ENCODE assay signal across 21 cellular contexts in the genomic region with DNA sequence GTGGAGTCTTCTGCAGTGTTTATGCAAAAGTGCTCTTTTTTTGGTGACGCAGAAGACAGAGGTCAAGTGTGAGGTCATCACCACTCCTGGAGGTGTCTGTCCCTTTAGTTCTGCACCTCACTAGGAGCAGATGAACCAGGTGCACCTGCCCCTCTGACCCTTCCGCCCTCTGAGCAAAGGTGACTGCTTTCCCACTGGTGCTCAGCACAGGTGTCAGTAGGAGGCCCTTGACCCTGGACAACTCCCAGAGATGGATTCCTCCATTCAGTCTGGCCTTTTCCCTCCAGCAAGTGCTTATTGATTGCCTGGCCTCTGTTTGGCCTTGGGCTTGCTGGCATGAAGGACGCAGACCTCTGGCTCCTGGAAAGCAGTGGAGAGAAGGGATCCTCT. TPM values are rescaled to one million over a fixed set of nuclear protein-coding genes. Genes with fewer than 3 reads are reported as not detected.
"Had no signal": no experiment of that assay in that cellular context is flagged by ENCODE, and none has a peak within 500 bp of the region (broad histone marks: within the 10 kb centered on the region; RNA-seq: fewer than 3 reads in every experiment).

No MANE protein-coding gene starts in this region.

- H3K27ac ChIP-seq: brain microvascular endothelial cell, KMS-11, Peyer's patch, RWPE1 had no signal

- H3K27me3 ChIP-seq: brain microvascular endothelial cell, Peyer's patch had no signal

- ATAC-seq: activated CD8-positive, alpha-beta T cell treated with anti-CD3 and anti-CD28 coated beads, Interleukin-2, amount 10 ng/mL, durations not matched to agents 7 days and 5 days; activated naive CD4-positive, alpha-beta T cell treated with anti-CD3 and anti-CD28 coated beads, Interleukin-2, amount 50 U/mL, for 72 hours; activated naive CD8-positive, alpha-beta T cell treated with anti-CD3 and anti-CD28 coated beads, Interleukin-2, amount 50 U/mL, for 24 hours had no signal

- H3K4me3 ChIP-seq: Peyer's patch had no signal

- H3K9me3 ChIP-seq: Peyer's patch had no signal

- H3K4me1 ChIP-seq: Peyer's patch had no signal

- DNase-seq: activated CD4-positive, alpha-beta T cell treated with anti-CD3 and anti-CD28 coated beads for 48 hours; activated CD4-positive, alpha-beta T cell treated with anti-CD3 and anti-CD28 coated beads, Interleukin-2, amount 50 U/mL, for 4 hours; activated CD4-positive, CD25-positive, alpha-beta regulatory T cell treated with anti-CD3 and anti-CD28 coated beads, Interleukin-2, amount 50 U/mL, for 72 hours; activated CD8-positive, alpha-beta memory T cell treated with anti-CD3 and anti-CD28 coated beads, Interleukin-2, amount 50 U/mL, for 48 hours; activated CD8-positive, alpha-beta T cell treated with anti-CD3 and anti-CD28 coated beads, Interleukin-2, amount 10 ng/mL, durations not matched to agents 7 days and 5 days; activated effector memory CD4-positive, alpha-beta T cell treated with anti-CD3 and anti-CD28 coated beads, Interleukin-2, amount 50 U/mL, for 16 hours; activated naive CD4-positive, alpha-beta T cell treated with Interleukin-2 at 50 U/mL for 16 hours; activated naive CD8-positive, alpha-beta T cell treated with anti-CD3 and anti-CD28 coated beads, Interleukin-2, amount 50 U/mL, for 24 hours; activated T-cell treated with anti-CD3 and anti-CD28 coated beads, Interleukin-2, amount 50 U/mL, for 1 hour; amniotic stem cell; brain microvascular endothelial cell; caudate nucleus; NCI-H1105; NCI-H1436 treated with DMSO at 0.1 percent for 48 hours; NCI-H187; NCI-H2081; Peyer's patch; SHP77 treated with DMSO at 0.1 percent for 48 hours had no signal

RNA-seq across cellular contexts. Expression of a gene that starts 8.7 kb away (rescaled TPM):
- total RNA-seq: activated CD8-positive, alpha-beta T cell treated with anti-CD3 and anti-CD28 coated beads, Interleukin-2, amount 10 ng/mL, durations not matched to agents 7 days and 5 days; activated naive CD4-positive, alpha-beta T cell treated with anti-CD3 and anti-CD28 coated beads, Interleukin-2, amount 50 U/mL, for 72 hours had no signal

RNA-seq across cellular contexts. Expression of a gene that starts 46.6 kb away (rescaled TPM):
- total RNA-seq: activated CD8-positive, alpha-beta T cell treated with anti-CD3 and anti-CD28 coated beads, Interleukin-2, amount 10 ng/mL, durations not matched to agents 7 days and 5 days; Peyer's patch had no signal
